ENCODE assay signal across 11 cellular contexts in genomic region chr6:68238097-68238597, GRCh38.
DNase-seq lines count a peak whose midpoint lies in the region; ATAC-seq and TF ChIP-seq lines count a peak whose summit lies in the region.
"Had no signal": no experiment of that assay in that cellular context is flagged by ENCODE, and none has a peak within 500 bp of the region (broad histone marks: within the 10 kb centered on the region; RNA-seq: fewer than 3 reads in every experiment).

No MANE protein-coding gene starts in this region.

- no peaks in the 10 kb centered on the region for H3K9me3 ChIP-seq in gastrocnemius medialis
- H3K9me3 ChIP-seq: lower lobe of right lung, right lobe of liver had no signal

- no peaks in the 10 kb centered on the region for H3K27me3 Mint-ChIP-seq in natural killer cell treated with Interleukin-12 subunit alpha and Interleukin-12 subunit beta and Interleukin-15 and Interleukin-18, amount 100 ng/mL, for 72 hours

- TF ChIP-seq POLR2A in gastrocnemius medialis (IDR thresholded peaks at IDR 0.05) = no peak

- no peaks in the 10 kb centered on the region for H3K4me1 ChIP-seq in gastrocnemius medialis
- H3K4me1 ChIP-seq: lower lobe of right lung, right lobe of liver had no signal

- intact Hi-C loops in gastrocnemius medialis (cut with DNase I; ENCODE audit: low total_unique reads) = no loop called here

- no peaks in the 10 kb centered on the region for H3K36me3 ChIP-seq in gastrocnemius medialis
- H3K36me3 ChIP-seq: lower lobe of right lung, right lobe of liver had no signal

- no peak overlapping the region for H3K27ac ChIP-seq in gastrocnemius medialis
- H3K27ac ChIP-seq: HL-60, lower lobe of right lung, right lobe of liver had no signal

- DNase-seq in OCI-M1 (lab: John Stamatoyannopoulos, UW) = peak; percentile 90
- DNase-seq in kidney tubule cell (ENCODE audit: low spot score) = peak; percentile 52
- no peak for DNase-seq in dedifferentiated amniotic fluid mesenchymal stem cell (ENCODE audit: extremely low spot score)
- DNase-seq in C1 segment of cervical spinal cord (lab: John Stamatoyannopoulos, UW) = no peak
- no peak for DNase-seq in gastrocnemius medialis
- DNase-seq in natural killer cell treated with Interleukin-12 subunit alpha and Interleukin-12 subunit beta and Interleukin-15 and Interleukin-18, amount 100 ng/mL, for 72 hours (ENCODE audit: low spot score) = no peak
- DNase-seq: lower lobe of right lung, right lobe of liver had no signal

- ATAC-seq in GM18909 (IDR thresholded peaks at IDR 0.05; ENCODE audit: poor library complexity, unreplicated experiment) (peak; percentile 47), HG02970 (IDR thresholded peaks at IDR 0.05; ENCODE audit: low FRiP score, unreplicated experiment) (peak; percentile 75), gastrocnemius medialis (no peak)
- ATAC-seq in natural killer cell treated with Interleukin-12 subunit alpha and Interleukin-12 subunit beta and Interleukin-15 and Interleukin-18, amount 100 ng/mL, for 72 hours = no peak
- ATAC-seq: right lobe of liver had no signal

- H3K4me3 ChIP-seq in gastrocnemius medialis = no peak overlapping the region
- H3K4me3 ChIP-seq: lower lobe of right lung, right lobe of liver had no signal

- H3K36me3 Mint-ChIP-seq in natural killer cell treated with Interleukin-12 subunit alpha and Interleukin-12 subunit beta and Interleukin-15 and Interleukin-18, amount 100 ng/mL, for 72 hours = no peaks in the 10 kb centered on the region

- H3K27me3 ChIP-seq in gastrocnemius medialis = no peaks in the 10 kb centered on the region
- H3K27me3 ChIP-seq: right lobe of liver had no signal

- H3K4me3 Mint-ChIP-seq in natural killer cell treated with Interleukin-12 subunit alpha and Interleukin-12 subunit beta and Interleukin-15 and Interleukin-18, amount 100 ng/mL, for 72 hours = no peak overlapping the region

- no peak for TF ChIP-seq CTCF in gastrocnemius medialis (IDR thresholded peaks at IDR 0.05 in 4 of 5, conservative IDR thresholded peaks at IDR 0.05 in 1 of 5)

- H3K4me1 Mint-ChIP-seq in natural killer cell treated with Interleukin-12 subunit alpha and Interleukin-12 subunit beta and Interleukin-15 and Interleukin-18, amount 100 ng/mL, for 72 hours (ENCODE audit: low read depth in 2 of 2) = no peaks in the 10 kb centered on the region

- no peak overlapping the region for H3K27ac Mint-ChIP-seq in natural killer cell treated with Interleukin-12 subunit alpha and Interleukin-12 subunit beta and Interleukin-15 and Interleukin-18, amount 100 ng/mL, for 72 hours

- in situ Hi-C loops in gastrocnemius medialis (cut with MboI; ENCODE audit: low sequenced_read_pairs in 4 of 4) = no loop called here

- peaks cover 9% of the 10 kb centered on the region for H3K9me3 Mint-ChIP-seq in natural killer cell treated with Interleukin-12 subunit alpha and Interleukin-12 subunit beta and Interleukin-15 and Interleukin-18, amount 100 ng/mL, for 72 hours

Comparison
In these comparisons a context has a peak if more than half of its experiments do, and no peak if none do; other contexts are left out.
1. ATAC-seq: peak in GM18909 (single experiment) and HG02970 (single experiment); none in gastrocnemius medialis (0 of 2) and natural killer cell treated with Interleukin-12 subunit alpha and Interleukin-12 subunit beta and Interleukin-15 and Interleukin-18, amount 100 ng/mL, for 72 hours (0 of 2).
2. DNase-seq: peak in OCI-M1 (single experiment) and kidney tubule cell (single experiment); none in dedifferentiated amniotic fluid mesenchymal stem cell (single experiment), C1 segment of cervical spinal cord (0 of 14), gastrocnemius medialis (0 of 2) and natural killer cell treated with Interleukin-12 subunit alpha and Interleukin-12 subunit beta and Interleukin-15 and Interleukin-18, amount 100 ng/mL, for 72 hours (single experiment).